Comparison of ENCODE assay signal across 8 cellular contexts in the genomic region with DNA sequence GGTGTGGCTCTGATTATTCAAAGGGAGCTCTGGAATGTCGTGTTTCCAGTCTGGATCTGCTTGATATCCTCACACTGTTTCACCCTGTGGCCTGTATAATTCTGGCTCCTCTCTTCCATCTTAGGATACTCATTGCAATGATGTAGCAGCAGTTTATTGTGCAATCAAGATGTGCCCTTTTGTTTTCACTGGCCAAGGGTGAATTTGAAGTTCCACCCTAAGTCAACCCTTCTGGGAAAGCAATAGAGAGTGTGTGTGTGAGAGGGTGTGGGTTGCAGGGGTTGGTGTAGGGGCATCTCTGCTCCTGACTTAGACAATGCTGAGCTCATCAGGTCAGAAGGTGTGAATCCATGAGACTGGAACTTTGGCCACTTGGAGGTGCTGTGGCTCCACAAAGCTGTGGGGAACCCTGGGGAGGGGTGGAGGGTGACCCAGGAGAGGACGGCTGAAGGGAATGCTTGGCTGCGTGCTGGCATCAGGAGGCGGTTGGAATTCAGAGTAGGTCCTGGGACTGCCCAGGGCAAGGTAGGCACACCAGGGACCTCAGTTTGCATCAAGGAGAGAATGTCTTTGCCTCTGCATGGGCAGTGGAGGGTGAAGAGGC.
DNase-seq lines count a peak whose midpoint lies in the region; ATAC-seq and TF ChIP-seq lines count a peak whose summit lies in the region.

No MANE protein-coding gene starts in this region.

- ATAC-seq in foreskin keratinocyte: peak; percentile 82

- peak; percentile 53 for TF ChIP-seq CTCF in foreskin keratinocyte (conservative IDR thresholded peaks at IDR 0.05)

- H3K4me1 ChIP-seq in foreskin keratinocyte: peaks cover 5% of the 10 kb centered on the region

- no peak overlapping the region for H3K27ac ChIP-seq in foreskin keratinocyte

- H3K27me3 ChIP-seq in foreskin keratinocyte: no peaks in the 10 kb centered on the region

- DNase-seq in stimulated activated CD4-positive, alpha-beta T cell treated with anti-CD3 and anti-CD28 coated beads, Interleukin-1b, Interleukin-23, amount 100 ng/mL, for 48 hours: peak; percentile 21
- DNase-seq in stimulated activated CD4-positive, alpha-beta T cell treated with anti-CD3 and anti-CD28 coated beads, Interleukin-4, amount 100 ng/mL, for 4 hours: no peak
- DNase-seq in SK-N-DZ (ENCODE audit: low spot score) (peak; percentile 63), foreskin keratinocyte (peak; percentile 66 to 85), NCI-H1105 (lab: John Stamatoyannopoulos, UW) (no peak), DMS79 treated with DMSO at 0.1 percent for 48 hours (lab: John Stamatoyannopoulos, UW) (no peak), Ammon's horn (ENCODE audit: low spot score) (no peak)
- no peak for DNase-seq in activated CD4-positive, CD25-positive, alpha-beta regulatory T cell (lab: John Stamatoyannopoulos, UW)

Comparison
In these comparisons a context has a peak if more than half of its experiments do, and no peak if none do; other contexts are left out.
1. DNase-seq: peak in stimulated activated CD4-positive, alpha-beta T cell treated with anti-CD3 and anti-CD28 coated beads, Interleukin-1b, Interleukin-23, amount 100 ng/mL, for 48 hours (single experiment), SK-N-DZ (single experiment) and foreskin keratinocyte (2 of 2); none in stimulated activated CD4-positive, alpha-beta T cell treated with anti-CD3 and anti-CD28 coated beads, Interleukin-4, amount 100 ng/mL, for 4 hours (0 of 2), NCI-H1105 (single experiment), activated CD4-positive, CD25-positive, alpha-beta regulatory T cell (0 of 4), DMS79 treated with DMSO at 0.1 percent for 48 hours (single experiment) and Ammon's horn (single experiment).